Comparison of ENCODE assay signal across 9 cellular contexts in genomic region chrX:106874075-106874474, GRCh38. TPM values are rescaled to one million over a fixed set of nuclear protein-coding genes. Genes with fewer than 3 reads are reported as not detected.
DNase-seq lines count a peak whose midpoint lies in the region; ATAC-seq and TF ChIP-seq lines count a peak whose summit lies in the region.
"Had no signal": no experiment of that assay in that cellular context is flagged by ENCODE, and none has a peak within 500 bp of the region (broad histone marks: within the 10 kb centered on the region; RNA-seq: fewer than 3 reads in every experiment).

No MANE protein-coding gene starts in this region.

- intact Hi-C loops in activated CD8-positive, alpha-beta T cell treated with anti-CD3 and anti-CD28 coated beads for 36 hours (cut with micrococcal nuclease) = no loop called here
- intact Hi-C loops in tibial artery (cut with DNase I; ENCODE audit: low total_unique reads) = no loop called here

- no peaks in the 10 kb centered on the region for H3K9me3 ChIP-seq in tibial artery

- TF ChIP-seq CTCF in activated CD8-positive, alpha-beta T cell treated with anti-CD3 and anti-CD28 coated beads for 36 hours (IDR thresholded peaks at IDR 0.05) = peak; percentile 44
- peak; percentile 16 to 29 for TF ChIP-seq CTCF in tibial artery (IDR thresholded peaks at IDR 0.05)

- no peak overlapping the region for H3K27ac ChIP-seq in tibial artery

- no peaks in the 10 kb centered on the region for H3K36me3 Mint-ChIP-seq in activated CD8-positive, alpha-beta T cell treated with anti-CD3 and anti-CD28 coated beads for 36 hours (ENCODE audit: low read depth)
- no peaks in the 10 kb centered on the region for H3K36me3 Mint-ChIP-seq in activated CD8-positive, alpha-beta T cell treated with anti-CD3 and anti-CD28 coated beads, Interleukin-2, amount 10 ng/mL, durations not matched to agents 7 days and 5 days (ENCODE audit: low read depth)
- H3K36me3 Mint-ChIP-seq: activated naive CD4-positive, alpha-beta T cell treated with anti-CD3 and anti-CD28 coated beads, Interleukin-2, amount 50 U/mL, for 24 hours had no signal

- POLR2A ChIA-PET in activated CD8-positive, alpha-beta T cell treated with anti-CD3 and anti-CD28 coated beads for 36 hours (lab: Charles Lee) = no interaction called here
- POLR2A ChIA-PET in activated CD8-positive, alpha-beta T cell treated with anti-CD3 and anti-CD28 coated beads, Interleukin-2, amount 10 ng/mL, durations not matched to agents 7 days and 5 days (lab: Charles Lee) = no interaction called here

- H3K4me3 Mint-ChIP-seq in activated CD8-positive, alpha-beta T cell treated with anti-CD3 and anti-CD28 coated beads for 36 hours = no peak overlapping the region
- H3K4me3 Mint-ChIP-seq in activated CD8-positive, alpha-beta T cell treated with anti-CD3 and anti-CD28 coated beads, Interleukin-2, amount 10 ng/mL, durations not matched to agents 7 days and 5 days = no peak overlapping the region
- H3K4me3 Mint-ChIP-seq: activated naive CD4-positive, alpha-beta T cell treated with anti-CD3 and anti-CD28 coated beads, Interleukin-2, amount 50 U/mL, for 24 hours had no signal

- no peak overlapping the region for H3K27ac Mint-ChIP-seq in activated CD8-positive, alpha-beta T cell treated with anti-CD3 and anti-CD28 coated beads for 36 hours
- H3K27ac Mint-ChIP-seq in activated CD8-positive, alpha-beta T cell treated with anti-CD3 and anti-CD28 coated beads, Interleukin-2, amount 10 ng/mL, durations not matched to agents 7 days and 5 days = no peak overlapping the region
- H3K27ac Mint-ChIP-seq: activated naive CD4-positive, alpha-beta T cell treated with anti-CD3 and anti-CD28 coated beads, Interleukin-2, amount 50 U/mL, for 24 hours had no signal

- no peaks in the 10 kb centered on the region for H3K9me3 Mint-ChIP-seq in activated CD8-positive, alpha-beta T cell treated with anti-CD3 and anti-CD28 coated beads for 36 hours
- H3K9me3 Mint-ChIP-seq in activated CD8-positive, alpha-beta T cell treated with anti-CD3 and anti-CD28 coated beads, Interleukin-2, amount 10 ng/mL, durations not matched to agents 7 days and 5 days (ENCODE audit: insufficient read depth) = no peaks in the 10 kb centered on the region
- H3K9me3 Mint-ChIP-seq: activated naive CD4-positive, alpha-beta T cell treated with anti-CD3 and anti-CD28 coated beads, Interleukin-2, amount 50 U/mL, for 24 hours had no signal

- H3K4me1 ChIP-seq in tibial artery = no peaks in the 10 kb centered on the region

- H3K27me3 Mint-ChIP-seq in activated CD8-positive, alpha-beta T cell treated with anti-CD3 and anti-CD28 coated beads for 36 hours = no peaks in the 10 kb centered on the region
- H3K27me3 Mint-ChIP-seq in activated CD8-positive, alpha-beta T cell treated with anti-CD3 and anti-CD28 coated beads, Interleukin-2, amount 10 ng/mL, durations not matched to agents 7 days and 5 days (ENCODE audit: low read depth) = peaks cover 2% of the 10 kb centered on the region

- no peaks in the 10 kb centered on the region for H3K27me3 ChIP-seq in tibial artery

- TF ChIP-seq POLR2A in erythroblast (IDR thresholded peaks at IDR 0.05; ENCODE audit: low read length) = no peak

- H3K4me3 ChIP-seq in tibial artery = no peak overlapping the region

- H3K4me1 Mint-ChIP-seq in activated CD8-positive, alpha-beta T cell treated with anti-CD3 and anti-CD28 coated beads for 36 hours (ENCODE audit: low read depth) = no peaks in the 10 kb centered on the region
- H3K4me1 Mint-ChIP-seq in activated CD8-positive, alpha-beta T cell treated with anti-CD3 and anti-CD28 coated beads, Interleukin-2, amount 10 ng/mL, durations not matched to agents 7 days and 5 days (ENCODE audit: low read depth) = no peaks in the 10 kb centered on the region
- H3K4me1 Mint-ChIP-seq: activated naive CD4-positive, alpha-beta T cell treated with anti-CD3 and anti-CD28 coated beads, Interleukin-2, amount 50 U/mL, for 24 hours had no signal

- peaks cover 0 to 5% (median 0%) of the 10 kb centered on the region in 3 donors for H3K36me3 ChIP-seq in tibial artery

- CTCF ChIA-PET in activated CD8-positive, alpha-beta T cell treated with anti-CD3 and anti-CD28 coated beads for 36 hours (lab: Charles Lee) = interaction anchor here (1.5 kb wide), 1 partner anchor 11 kb away, joined by 4 read pairs; no protein-coding TSS in a partner anchor
- CTCF ChIA-PET in activated CD8-positive, alpha-beta T cell treated with anti-CD3 and anti-CD28 coated beads, Interleukin-2, amount 10 ng/mL, durations not matched to agents 7 days and 5 days (lab: Charles Lee) = interaction anchor here (1.1 to 1.4 kb wide), 3 partner anchors 8 to 19 kb away, joined by 3 to 5 read pairs (median 3); no protein-coding TSS in a partner anchor

- ATAC-seq in activated CD8-positive, alpha-beta T cell treated with anti-CD3 and anti-CD28 coated beads for 36 hours = no peak
- ATAC-seq in activated CD8-positive, alpha-beta T cell treated with anti-CD3 and anti-CD28 coated beads, Interleukin-2, amount 10 ng/mL, durations not matched to agents 7 days and 5 days = no peak
- ATAC-seq in GM19324 (IDR thresholded peaks at IDR 0.05; ENCODE audit: low FRiP score, unreplicated experiment) (no peak), HG03025 (IDR thresholded peaks at IDR 0.05; ENCODE audit: low FRiP score, unreplicated experiment) (no peak)

- no peak for DNase-seq in activated CD8-positive, alpha-beta T cell treated with anti-CD3 and anti-CD28 coated beads for 36 hours
- DNase-seq in activated CD8-positive, alpha-beta T cell treated with anti-CD3 and anti-CD28 coated beads, Interleukin-2, amount 10 ng/mL, durations not matched to agents 7 days and 5 days = no peak
- DNase-seq in NCI-H82 treated with DMSO at 0.1 percent for 48 hours (lab: John Stamatoyannopoulos, UW; ENCODE audit: unreplicated experiment) = peak; percentile 1
- DNase-seq in erythroblast (lab: John Stamatoyannopoulos, UW) = peak; percentile 12 to 48
- DNase-seq in tibial artery = no peak
- DNase-seq in activated T-cell treated with anti-CD3 and anti-CD28 coated beads, Interleukin-2, amount 50 U/mL, for 1 hour = no peak

RNA-seq across cellular contexts. Expression of gene RIPPLY1, which starts 29.1 kb away (rescaled TPM):
- total RNA-seq in activated CD8-positive, alpha-beta T cell treated with anti-CD3 and anti-CD28 coated beads for 36 hours = not detected
- total RNA-seq in activated CD8-positive, alpha-beta T cell treated with anti-CD3 and anti-CD28 coated beads, Interleukin-2, amount 10 ng/mL, durations not matched to agents 7 days and 5 days = not detected

RNA-seq across cellular contexts. Expression of gene CLDN2, which starts 46.1 kb away (rescaled TPM):
- total RNA-seq in activated CD8-positive, alpha-beta T cell treated with anti-CD3 and anti-CD28 coated beads for 36 hours = not detected
- total RNA-seq in activated CD8-positive, alpha-beta T cell treated with anti-CD3 and anti-CD28 coated beads, Interleukin-2, amount 10 ng/mL, durations not matched to agents 7 days and 5 days = not detected

Comparison
In these comparisons a context has a peak if more than half of its experiments do, and no peak if none do; other contexts are left out.
1. DNase-seq: peak in NCI-H82 treated with DMSO at 0.1 percent for 48 hours (single experiment) and erythroblast (2 of 2); none in activated CD8-positive, alpha-beta T cell treated with anti-CD3 and anti-CD28 coated beads for 36 hours (single experiment), activated CD8-positive, alpha-beta T cell treated with anti-CD3 and anti-CD28 coated beads, Interleukin-2, amount 10 ng/mL, durations not matched to agents 7 days and 5 days (single experiment), tibial artery (0 of 2) and activated T-cell treated with anti-CD3 and anti-CD28 coated beads, Interleukin-2, amount 50 U/mL, for 1 hour (single experiment).